Comparison of ENCODE assay signal across 13 cellular contexts in genomic region chr14:75452324-75452723, GRCh38. TPM values are rescaled to one million over a fixed set of nuclear protein-coding genes. Genes with fewer than 3 reads are reported as not detected.
DNase-seq lines count a peak whose midpoint lies in the region; TF ChIP-seq lines count a peak whose summit lies in the region.
"Had no signal": no experiment of that assay in that cellular context is flagged by ENCODE, and none has a peak within 500 bp of the region (broad histone marks: within the 10 kb centered on the region; RNA-seq: fewer than 3 reads in every experiment).

No MANE protein-coding gene starts in this region.

- TF ChIP-seq CTCF in mesothelial cell of epicardium (IDR thresholded peaks at IDR 0.05; ENCODE audit: unreplicated experiment), result no peak
- TF ChIP-seq CTCF in thyroid gland (IDR thresholded peaks at IDR 0.05), result no peak

- 71 to 72% methylated on average over 4 of the region's 4 CpGs for WGBS in thyroid gland, 2 donors

- intact Hi-C loops in thyroid gland (cut with DNase I), result no loop called here

- H3K9me3 Mint-ChIP-seq in mesothelial cell of epicardium, result no peaks in the 10 kb centered on the region
- H3K9me3 Mint-ChIP-seq: activated naive CD8-positive, alpha-beta T cell treated with anti-CD3 and anti-CD28 coated beads for 36 hours had no signal

- H3K27ac ChIP-seq in epithelial cell of prostate (peak overlapping the region; percentile 54), thyroid gland (peak overlapping the region; percentile 3 to 83 (median 67))

- no peak overlapping the region for H3K4me3 Mint-ChIP-seq in mesothelial cell of epicardium
- H3K4me3 Mint-ChIP-seq: activated naive CD8-positive, alpha-beta T cell treated with anti-CD3 and anti-CD28 coated beads for 36 hours had no signal

- H3K9me3 ChIP-seq in NT2/D1 (ENCODE audit: insufficient read depth, low read length), result no peaks in the 10 kb centered on the region
- H3K9me3 ChIP-seq in thyroid gland, result no peaks in the 10 kb centered on the region
- H3K9me3 ChIP-seq: mucosa of descending colon had no signal

- H3K36me3 ChIP-seq in NT2/D1 (ENCODE audit: insufficient read depth, insufficient read length, low read length) (peaks cover 46% of the 10 kb centered on the region), thyroid gland (no peaks in the 10 kb centered on the region)

- no peak overlapping the region for H3K4me3 ChIP-seq in NT2/D1 (ENCODE audit: insufficient read length, low read depth)
- H3K4me3 ChIP-seq in thyroid gland (replicated peaks in 1 of 3), result no peak overlapping the region
- H3K4me3 ChIP-seq: mucosa of descending colon had no signal

- H3K36me3 Mint-ChIP-seq in mesothelial cell of epicardium, result peaks cover 9% of the 10 kb centered on the region
- H3K36me3 Mint-ChIP-seq: activated naive CD8-positive, alpha-beta T cell treated with anti-CD3 and anti-CD28 coated beads for 36 hours had no signal

- H3K27me3 ChIP-seq in NT2/D1 (ENCODE audit: insufficient read depth, insufficient read length) (no peaks in the 10 kb centered on the region), thyroid gland (no peaks in the 10 kb centered on the region)

- DNase-seq in NT2/D1 (ENCODE audit: low read depth, low spot score) (no peak), epithelial cell of prostate (ENCODE audit: low read depth, low spot score) (no peak), mesothelial cell of epicardium (ENCODE audit: low spot score in 2 of 2, unreplicated experiment in 2 of 2) (no peak), thyroid gland (no peak), DMS79 (lab: John Stamatoyannopoulos, UW) (no peak), retina (no peak), AG20443 (ENCODE audit: low spot score) (no peak)
- DNase-seq in effector CD8-positive, alpha-beta T cell (lab: John Stamatoyannopoulos, UW), result no peak
- DNase-seq: activated CD4-positive, alpha-beta T cell treated with anti-CD3 and anti-CD28 coated beads, Interleukin-2, amount 50 U/mL, for 1 hour; activated naive CD8-positive, alpha-beta T cell treated with anti-CD3 and anti-CD28 coated beads for 36 hours; mucosa of descending colon; NCI-H2081; SIG-M5 had no signal

- peak overlapping the region; percentile 42 for H3K9ac ChIP-seq in NT2/D1 (ENCODE audit: insufficient read length, low read depth)

- no peak for TF ChIP-seq POLR2A in thyroid gland (IDR thresholded peaks at IDR 0.05)

- H3K4me1 ChIP-seq in NT2/D1 (ENCODE audit: insufficient read depth, insufficient read length) (peaks cover 24% of the 10 kb centered on the region), thyroid gland (peaks cover 54 to 74% of the 10 kb centered on the region in 2 donors)

- peak overlapping the region; percentile 98 for H3K27ac Mint-ChIP-seq in mesothelial cell of epicardium
- H3K27ac Mint-ChIP-seq: activated naive CD8-positive, alpha-beta T cell treated with anti-CD3 and anti-CD28 coated beads for 36 hours had no signal

- no peaks in the 10 kb centered on the region for H3K27me3 Mint-ChIP-seq in mesothelial cell of epicardium (ENCODE audit: low read depth)
- H3K27me3 Mint-ChIP-seq: activated naive CD8-positive, alpha-beta T cell treated with anti-CD3 and anti-CD28 coated beads for 36 hours had no signal

- H3K4me1 Mint-ChIP-seq in mesothelial cell of epicardium, result peaks cover 81% of the 10 kb centered on the region

RNA-seq across cellular contexts. Expression of gene JDP2, which starts 24.5 kb away (rescaled TPM):
- total RNA-seq in mesothelial cell of epicardium, result 43.4 to 51.1 TPM (median 44.4 TPM) in 3 replicates
- total RNA-seq in thyroid gland, result 10 to 100 TPM; 24.2 to 54.6 (median 36.3) TPM
